29 cellular contexts compared by ENCODE assay signal in the genomic region with DNA sequence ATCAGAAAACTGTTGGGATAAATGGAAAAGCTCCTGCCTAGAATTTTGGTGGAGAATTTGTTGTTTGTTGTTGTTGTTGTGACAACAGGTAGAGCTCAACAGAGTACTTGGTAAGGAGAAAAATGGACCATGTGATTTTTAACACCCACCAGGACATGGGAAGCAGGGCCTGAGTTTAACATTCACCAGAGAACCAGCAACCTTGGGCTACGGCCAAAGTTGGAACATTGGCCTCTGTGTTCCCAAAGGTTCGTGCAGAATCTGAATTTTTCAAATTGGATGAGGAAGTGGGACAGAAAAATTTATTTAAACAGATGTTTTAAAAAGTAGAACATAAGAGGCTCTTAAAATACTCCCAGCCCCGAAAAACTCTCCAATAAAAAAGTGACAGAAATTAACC.
DNase-seq lines count a peak whose midpoint lies in the region; ATAC-seq and TF ChIP-seq lines count a peak whose summit lies in the region.
"Had no signal": no experiment of that assay in that cellular context is flagged by ENCODE, and none has a peak within 500 bp of the region (broad histone marks: within the 10 kb centered on the region; RNA-seq: fewer than 3 reads in every experiment).

No MANE protein-coding gene starts in this region.

- ATAC-seq in Right ventricle myocardium superior (ENCODE audit: poor library complexity) (peak; percentile 65), left cardiac atrium (peak in 1 of 2 donors; percentile 41), left colon (no peak)
- ATAC-seq: activated T-cell treated with anti-CD3 and anti-CD28 coated beads, Interleukin-2, amount 50 U/mL, for 72 hours; CD8-positive, alpha-beta T cell; left lung had no signal

- H3K27me3 Mint-ChIP-seq in nephron (ENCODE audit: low read depth), result peaks cover 12% of the 10 kb centered on the region

- intact Hi-C loops in Right ventricle myocardium superior (cut with DNase I) (no loop called here), left cardiac atrium (cut with DNase I) (no loop called here), uterus (cut with DNase I; ENCODE audit: low total_unique reads) (no loop called here), left colon (cut with DNase I, micrococcal nuclease) (no loop called here), transverse colon (cut with DNase I; ENCODE audit: low total_unique reads) (no loop called here)

- H3K4me1 ChIP-seq in right atrium auricular region (no peaks in the 10 kb centered on the region), uterus (no peaks in the 10 kb centered on the region), transverse colon (peaks cover 4 to 24% (median 16%) of the 10 kb centered on the region in 4 donors)
- H3K4me1 ChIP-seq: left lung, Peyer's patch had no signal

- TF ChIP-seq POLR2A in uterus (IDR thresholded peaks at IDR 0.05) (no peak), transverse colon (IDR thresholded peaks at IDR 0.05) (no peak)

- H3K4me3 Mint-ChIP-seq in nephron, result no peak overlapping the region
- H3K4me3 Mint-ChIP-seq: activated naive CD4-positive, alpha-beta T cell treated with anti-CD3 and anti-CD28 coated beads, Interleukin-2, amount 10 ng/mL, durations not matched to agents 7 days and 5 days; activated T-cell treated with anti-CD3 and anti-CD28 coated beads, Interleukin-2, amount 50 U/mL, for 72 hours; CD8-positive, alpha-beta T cell; central memory CD8-positive, alpha-beta T cell had no signal

- H3K27ac Mint-ChIP-seq in nephron, result peak overlapping the region; percentile 12 to 70 (median 26)
- H3K27ac Mint-ChIP-seq: activated naive CD4-positive, alpha-beta T cell treated with anti-CD3 and anti-CD28 coated beads, Interleukin-2, amount 10 ng/mL, durations not matched to agents 7 days and 5 days; activated T-cell treated with anti-CD3 and anti-CD28 coated beads, Interleukin-2, amount 50 U/mL, for 72 hours; CD8-positive, alpha-beta T cell had no signal

- H3K9me3 ChIP-seq in right atrium auricular region (no peaks in the 10 kb centered on the region), uterus (no peaks in the 10 kb centered on the region), transverse colon (no peaks in the 10 kb centered on the region)
- H3K9me3 ChIP-seq: left lung, Peyer's patch had no signal

- peaks cover 18% of the 10 kb centered on the region for H3K4me1 Mint-ChIP-seq in nephron
- H3K4me1 Mint-ChIP-seq: activated naive CD4-positive, alpha-beta T cell treated with anti-CD3 and anti-CD28 coated beads, Interleukin-2, amount 10 ng/mL, durations not matched to agents 7 days and 5 days; central memory CD8-positive, alpha-beta T cell had no signal

- H3K36me3 ChIP-seq in right atrium auricular region, result no peaks in the 10 kb centered on the region
- no peaks in the 10 kb centered on the region for H3K36me3 ChIP-seq in uterus
- no peaks in the 10 kb centered on the region for H3K36me3 ChIP-seq in transverse colon
- H3K36me3 ChIP-seq: left lung, Peyer's patch had no signal

- 37% methylated on average over 2 to 3 of the region's 3 CpGs for WGBS in transverse colon (ENCODE audit: low coverage in 1 of 2), 2 donors

- no peak for TF ChIP-seq CTCF in right atrium auricular region (IDR thresholded peaks at IDR 0.05)
- TF ChIP-seq CTCF in nephron (IDR thresholded peaks at IDR 0.05; ENCODE audit: unreplicated experiment in 3 of 3), result no peak
- TF ChIP-seq CTCF in uterus (IDR thresholded peaks at IDR 0.05), result no peak
- no peak for TF ChIP-seq CTCF in transverse colon (IDR thresholded peaks at IDR 0.05)

- H3K9me3 Mint-ChIP-seq in nephron, result peaks cover 4% of the 10 kb centered on the region
- H3K9me3 Mint-ChIP-seq: activated naive CD4-positive, alpha-beta T cell treated with anti-CD3 and anti-CD28 coated beads, Interleukin-2, amount 10 ng/mL, durations not matched to agents 7 days and 5 days; CD8-positive, alpha-beta T cell; central memory CD8-positive, alpha-beta T cell had no signal

- H3K27ac ChIP-seq in right atrium auricular region (no peak overlapping the region), uterus (peak overlapping the region; percentile 57 to 75), transverse colon (no peak overlapping the region)
- H3K27ac ChIP-seq: GM23248, left lung, Peyer's patch, SK-N-MC had no signal

- H3K4me3 ChIP-seq in right atrium auricular region (no peak overlapping the region), uterus (no peak overlapping the region), transverse colon (no peak overlapping the region)
- H3K4me3 ChIP-seq: GM23248, left lung, Peyer's patch, SK-N-MC had no signal

- DNase-seq in Right ventricle myocardium superior (peak; percentile 67), right atrium auricular region (ENCODE audit: low spot score) (no peak), left cardiac atrium (peak; percentile 34), uterus (peak; percentile 63 to 69), NCI-H774 (lab: John Stamatoyannopoulos, UW) (no peak), left colon (no peak), transverse colon (no peak)
- DNase-seq: 8988T; activated CD4-positive, alpha-beta T cell treated with anti-CD3 and anti-CD28 coated beads for 4 hours; activated naive CD4-positive, alpha-beta T cell treated with anti-CD3 and anti-CD28 coated beads, Interleukin-2, amount 10 ng/mL, durations not matched to agents 7 days and 5 days; activated T-cell treated with anti-CD3 and anti-CD28 coated beads, Interleukin-2, amount 50 U/mL, for 72 hours; CD8-positive, alpha-beta T cell; DMS53; effector CD8-positive, alpha-beta T cell; GF-D8; GM23248; left lung; NCI-H1048; NCI-H1930; NCI-H446 treated with DMSO at 0.1 percent for 48 hours; NK-92 treated with Interleukin-12 subunit alpha and Interleukin-12 subunit beta, amount 100 ng/mL, for 24 hours; Peyer's patch; stimulated activated CD4-positive, alpha-beta T cell treated with anti-CD3 and anti-CD28 coated beads, Interleukin-4, amount 100 ng/mL, for 24 hours; stimulated activated naive CD4-positive, alpha-beta T cell treated with Interleukin-2 at 50 U/mL for 16 hours; T-helper 2 cell; trophoblast cell had no signal

- no peaks in the 10 kb centered on the region for H3K36me3 Mint-ChIP-seq in nephron (ENCODE audit: low read depth)
- H3K36me3 Mint-ChIP-seq: activated naive CD4-positive, alpha-beta T cell treated with anti-CD3 and anti-CD28 coated beads, Interleukin-2, amount 10 ng/mL, durations not matched to agents 7 days and 5 days; CD8-positive, alpha-beta T cell had no signal

- in situ Hi-C loops in transverse colon (cut with MboI; ENCODE audit: low pct_ligation_motif_present in 1 of 4, low pct_unique_long_range_greater_than_20kb in 1 of 4, low sequenced_read_pairs in 3 of 4), result no loop called here

- H3K27me3 ChIP-seq in right atrium auricular region, result no peaks in the 10 kb centered on the region
- H3K27me3 ChIP-seq in uterus, result no peaks in the 10 kb centered on the region
- no peaks in the 10 kb centered on the region for H3K27me3 ChIP-seq in transverse colon
- H3K27me3 ChIP-seq: left lung, Peyer's patch had no signal

- TF ChIP-seq EP300 in transverse colon (IDR thresholded peaks at IDR 0.05; ENCODE audit: low read depth), result no peak

Comparison
In these comparisons a context has a peak if more than half of its experiments do, and no peak if none do; other contexts are left out.
1. DNase-seq: peak in Right ventricle myocardium superior (single experiment), left cardiac atrium (single experiment) and uterus (2 of 2); none in right atrium auricular region (single experiment), NCI-H774 (single experiment), left colon (0 of 2) and transverse colon (single experiment).
2. H3K27ac ChIP-seq: peak in uterus (2 of 2); none in right atrium auricular region (0 of 2) and transverse colon (0 of 4).